In the genomic region with DNA sequence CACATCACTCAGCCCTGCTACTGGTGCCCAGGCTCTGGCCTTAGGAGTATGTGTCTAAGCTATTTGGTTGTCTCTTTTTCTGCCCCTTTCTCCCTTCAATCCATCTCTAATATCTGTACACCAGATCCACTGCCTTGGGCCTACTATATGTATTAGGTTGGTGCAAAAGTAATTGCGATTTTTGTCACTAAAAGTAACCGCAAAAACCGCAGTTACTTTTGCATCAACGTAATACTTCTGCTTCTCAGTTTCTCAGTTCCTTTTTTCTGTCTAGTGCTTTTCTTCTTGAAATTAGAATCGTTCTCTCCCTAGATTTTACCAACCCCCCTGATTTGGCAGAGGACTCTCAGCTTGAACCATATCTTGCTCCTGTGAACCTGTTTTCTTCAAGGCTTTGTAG, we compare ENCODE assay signal across 9 cellular contexts.
A peak's percentile ranks its signal among the peaks of the same experiment; 100 is the strongest.
DNase-seq lines count a peak whose midpoint lies in the region; ATAC-seq and TF ChIP-seq lines count a peak whose summit lies in the region.
"Had no signal": no experiment of that assay in that cellular context is flagged by ENCODE, and none has a peak within 500 bp of the region (broad histone marks: within the 10 kb centered on the region; RNA-seq: fewer than 3 reads in every experiment).

No MANE protein-coding gene starts in this region.

- H3K79me2 ChIP-seq in OCI-LY7 (ENCODE audit: insufficient read depth, low read depth, low read length), result no peaks in the 10 kb centered on the region

- H3K9me3 Mint-ChIP-seq in activated CD4-positive, alpha-beta T cell treated with anti-CD3 and anti-CD28 coated beads, Interleukin-2, amount 10 ng/mL, durations not matched to agents 24 days and 14 days, result peaks cover 19% of the 10 kb centered on the region
- H3K9me3 Mint-ChIP-seq in nephron, result peaks cover 3% of the 10 kb centered on the region
- H3K9me3 Mint-ChIP-seq in CD8-positive, alpha-beta T cell, result no peaks in the 10 kb centered on the region

- intact Hi-C loops in activated CD4-positive, alpha-beta T cell treated with anti-CD3 and anti-CD28 coated beads, Interleukin-2, amount 10 ng/mL, durations not matched to agents 24 days and 14 days (cut with micrococcal nuclease), result loop anchor here (2.0 to 10.0 kb wide), 3 partner anchors 530 to 1000 kb away; no protein-coding TSS in a partner anchor
- intact Hi-C loops in OCI-LY7 (cut with micrococcal nuclease; ENCODE audit: unreplicated experiment), result no loop called here
- intact Hi-C loops in CD8-positive, alpha-beta T cell (cut with DNase I, micrococcal nuclease), result no loop called here

- CTCF ChIA-PET in OCI-LY7 (lab: Charles Lee; ENCODE audit: unreplicated experiment), result no interaction called here
- CTCF ChIA-PET in CD8-positive, alpha-beta T cell (lab: Charles Lee), result no interaction called here

- no peaks in the 10 kb centered on the region for H3K27me3 ChIP-seq in CD8-positive, alpha-beta T cell (ENCODE audit: insufficient read depth, low read length)

- BruUV-seq in OCI-LY7 (replicated peaks; lab: Mats Ljungman, UMichigan), result no TSS peak

- H3K27ac Mint-ChIP-seq in activated CD4-positive, alpha-beta T cell treated with anti-CD3 and anti-CD28 coated beads, Interleukin-2, amount 10 ng/mL, durations not matched to agents 24 days and 14 days, result peak overlapping the region; percentile 70
- peak overlapping the region in 2 of 3 experiments; percentile 2 to 8 for H3K27ac Mint-ChIP-seq in nephron
- H3K27ac Mint-ChIP-seq in CD8-positive, alpha-beta T cell, result no peak overlapping the region

- no peaks in the 10 kb centered on the region for H3K9me3 ChIP-seq in OCI-LY7 (ENCODE audit: low read length)
- H3K9me3 ChIP-seq in CD8-positive, alpha-beta T cell (ENCODE audit: low read length), result no peaks in the 10 kb centered on the region
- H3K9me3 ChIP-seq: A549 had no signal

- no peak overlapping the region for H3K4me3 ChIP-seq in OCI-LY7 (ENCODE audit: low read depth, low read length, poor library complexity, severe bottlenecking)
- H3K4me3 ChIP-seq in CD8-positive, alpha-beta T cell (ENCODE audit: low read depth, low read length), result no peak overlapping the region
- H3K4me3 ChIP-seq: A549 had no signal

- peak overlapping the region; percentile 35; the same call in 1 of the 2 replicates for H3K4me2 ChIP-seq in OCI-LY7 (ENCODE audit: low read length)

- peak; percentile 40 for ATAC-seq in HG02885 (IDR thresholded peaks at IDR 0.05; ENCODE audit: poor library complexity, unreplicated experiment)
- no peak for ATAC-seq in CD8-positive, alpha-beta T cell

- H3K4me1 ChIP-seq in OCI-LY7 (ENCODE audit: insufficient read depth, low read length, poor library complexity, severe bottlenecking), result peaks cover 17% of the 10 kb centered on the region
- H3K4me1 ChIP-seq in CD8-positive, alpha-beta T cell (ENCODE audit: insufficient read depth, low read length), result no peaks in the 10 kb centered on the region

- no peak overlapping the region for H2AFZ ChIP-seq in OCI-LY7 (ENCODE audit: low read length)

- peaks cover 17% of the 10 kb centered on the region for H3K36me3 Mint-ChIP-seq in activated CD4-positive, alpha-beta T cell treated with anti-CD3 and anti-CD28 coated beads, Interleukin-2, amount 10 ng/mL, durations not matched to agents 24 days and 14 days (ENCODE audit: low read depth)
- H3K36me3 Mint-ChIP-seq in nephron (ENCODE audit: low read depth), result no peaks in the 10 kb centered on the region
- H3K36me3 Mint-ChIP-seq in CD8-positive, alpha-beta T cell, result no peaks in the 10 kb centered on the region

- POLR2A ChIA-PET in OCI-LY7 (lab: Charles Lee), result no interaction called here
- POLR2A ChIA-PET in CD8-positive, alpha-beta T cell (lab: Charles Lee), result interaction anchor here (0.6 kb wide), 1 partner anchor 741 kb away, joined by 4 read pairs; no protein-coding TSS in a partner anchor

- H3K4me1 Mint-ChIP-seq in activated CD4-positive, alpha-beta T cell treated with anti-CD3 and anti-CD28 coated beads, Interleukin-2, amount 10 ng/mL, durations not matched to agents 24 days and 14 days, result peaks cover 49% of the 10 kb centered on the region
- H3K4me1 Mint-ChIP-seq in nephron, result peaks cover 27% of the 10 kb centered on the region
- peaks cover 13% of the 10 kb centered on the region for H3K4me1 Mint-ChIP-seq in CD8-positive, alpha-beta T cell (ENCODE audit: low read depth)

- 0 out of 2 replicates have a peak, but pooled peaks cover 4% of the 10 kb centered on the region for H4K20me1 ChIP-seq in OCI-LY7 (ENCODE audit: insufficient read depth, low read length)

- peaks cover 6% of the 10 kb centered on the region for H3K27me3 Mint-ChIP-seq in activated CD4-positive, alpha-beta T cell treated with anti-CD3 and anti-CD28 coated beads, Interleukin-2, amount 10 ng/mL, durations not matched to agents 24 days and 14 days
- peaks cover 3% of the 10 kb centered on the region for H3K27me3 Mint-ChIP-seq in nephron (ENCODE audit: low read depth)
- no peaks in the 10 kb centered on the region for H3K27me3 Mint-ChIP-seq in CD8-positive, alpha-beta T cell (ENCODE audit: low read depth)

- no peaks in the 10 kb centered on the region for H3K9me2 ChIP-seq in OCI-LY7 (ENCODE audit: insufficient read depth, low read length)

- no peak for TF ChIP-seq CTCF in OCI-LY7 (conservative IDR thresholded peaks at IDR 0.05; ENCODE audit: low read length)
- TF ChIP-seq CTCF in nephron (IDR thresholded peaks at IDR 0.05; ENCODE audit: unreplicated experiment in 3 of 3), result no peak
- no peak for TF ChIP-seq CTCF in CD8-positive, alpha-beta T cell (IDR thresholded peaks at IDR 0.05)

- H3K27ac ChIP-seq in OCI-LY7 (ENCODE audit: low read depth, low read length, poor library complexity, severe bottlenecking), result no peak overlapping the region
- H3K27ac ChIP-seq in CD8-positive, alpha-beta T cell (ENCODE audit: low read depth, low read length), result no peak overlapping the region
- H3K27ac ChIP-seq: A549 had no signal

- no peaks in the 10 kb centered on the region for H3K36me3 ChIP-seq in OCI-LY7 (ENCODE audit: insufficient read depth, low read length)
- no peaks in the 10 kb centered on the region for H3K36me3 ChIP-seq in CD8-positive, alpha-beta T cell (ENCODE audit: insufficient read depth, low read length)

- peak; percentile 69 for DNase-seq in activated CD4-positive, alpha-beta T cell treated with anti-CD3 and anti-CD28 coated beads, Interleukin-2, amount 10 ng/mL, durations not matched to agents 24 days and 14 days
- no peak for DNase-seq in activated CD4-positive, alpha-beta T cell treated with anti-CD3 and anti-CD28 coated beads, Interleukin-2, amount 50 U/mL, for 48 hours
- peak; percentile 86 for DNase-seq in OCI-LY7 (ENCODE audit: low spot score)
- DNase-seq in superior temporal gyrus (ENCODE audit: extremely low spot score), result no peak
- no peak for DNase-seq in DMS 273 treated with DMSO at 0.1 percent for 48 hours (lab: John Stamatoyannopoulos, UW)
- DNase-seq in CD8-positive, alpha-beta T cell, result no peak

- peak overlapping the region; percentile 51 for H3K4me3 Mint-ChIP-seq in activated CD4-positive, alpha-beta T cell treated with anti-CD3 and anti-CD28 coated beads, Interleukin-2, amount 10 ng/mL, durations not matched to agents 24 days and 14 days
- no peak overlapping the region for H3K4me3 Mint-ChIP-seq in nephron
- no peak overlapping the region for H3K4me3 Mint-ChIP-seq in CD8-positive, alpha-beta T cell

Comparison
In these comparisons a context has a peak if more than half of its experiments do, and no peak if none do; other contexts are left out.
1. DNase-seq: peak in activated CD4-positive, alpha-beta T cell treated with anti-CD3 and anti-CD28 coated beads, Interleukin-2, amount 10 ng/mL, durations not matched to agents 24 days and 14 days (single experiment) and OCI-LY7 (single experiment); none in activated CD4-positive, alpha-beta T cell treated with anti-CD3 and anti-CD28 coated beads, Interleukin-2, amount 50 U/mL, for 48 hours (0 of 2), superior temporal gyrus (single experiment), DMS 273 treated with DMSO at 0.1 percent for 48 hours (single experiment) and CD8-positive, alpha-beta T cell (0 of 7).